In the genomic region with DNA sequence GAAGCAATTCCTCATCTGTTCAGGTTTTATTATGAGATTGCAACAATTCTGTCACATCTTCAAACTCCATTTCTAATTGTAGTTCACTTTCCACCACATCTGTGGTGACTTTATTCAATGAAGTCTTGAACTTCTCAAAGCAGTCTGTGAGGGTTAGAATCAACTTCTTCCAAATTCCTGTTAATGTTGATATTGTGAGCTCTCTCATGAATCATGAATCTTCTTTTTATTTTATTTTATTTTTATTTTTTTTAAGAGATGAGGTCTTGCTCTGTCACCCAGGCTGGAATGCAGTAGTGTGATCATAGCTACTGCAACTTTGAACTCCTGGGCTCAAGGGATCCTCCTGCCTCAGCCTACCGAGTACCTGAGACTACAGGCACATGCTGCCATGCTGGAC, we compare ENCODE assay signal across 23 cellular contexts.
"Had no signal": no experiment of that assay in that cellular context is flagged by ENCODE, and none has a peak within 500 bp of the region (broad histone marks: within the 10 kb centered on the region; RNA-seq: fewer than 3 reads in every experiment).

No MANE protein-coding gene starts in this region.

- H3K36me3 Mint-ChIP-seq: activated naive CD4-positive, alpha-beta T cell treated with anti-CD3 and anti-CD28 coated beads, Interleukin-2, amount 50 U/mL, for 72 hours; memory B cell had no signal

- H3K9me3 ChIP-seq: colonic mucosa, esophagus squamous epithelium, heart right ventricle, right atrium auricular region, spleen, tibial nerve had no signal

- H3K4me3 Mint-ChIP-seq: activated CD4-positive, alpha-beta memory T cell treated with anti-CD3 and anti-CD28 coated beads, Interleukin-2, amount 10 ng/mL, durations not matched to agents 7 days and 5 days; activated CD4-positive, alpha-beta T cell treated with anti-CD3 and anti-CD28 coated beads, Interleukin-2, amount 10 ng/mL, durations not matched to agents 7 days and 5 days; memory B cell; naive thymus-derived CD8-positive, alpha-beta T cell; neural crest cell; T-helper 1 cell treated with Interleukin-12 subunit alpha and Interleukin-12 subunit beta and Interleukin-4 antibody, amounts not matched to agents 30 μg/mL and 1 μg/mL, for 36 hours had no signal

- H3K27ac Mint-ChIP-seq: activated CD4-positive, alpha-beta memory T cell treated with anti-CD3 and anti-CD28 coated beads, Interleukin-2, amount 10 ng/mL, durations not matched to agents 7 days and 5 days; activated CD4-positive, alpha-beta T cell treated with anti-CD3 and anti-CD28 coated beads, Interleukin-2, amount 10 ng/mL, durations not matched to agents 7 days and 5 days; activated naive CD4-positive, alpha-beta T cell treated with anti-CD3 and anti-CD28 coated beads, Interleukin-2, amount 50 U/mL, for 72 hours; memory B cell; naive thymus-derived CD8-positive, alpha-beta T cell; T-helper 1 cell treated with Interleukin-12 subunit alpha and Interleukin-12 subunit beta and Interleukin-4 antibody, amounts not matched to agents 30 μg/mL and 1 μg/mL, for 36 hours had no signal

- H3K27me3 ChIP-seq: colonic mucosa, esophagus squamous epithelium, heart right ventricle, right atrium auricular region, spleen, tibial nerve had no signal

- DNase-seq: activated CD4-positive, alpha-beta memory T cell treated with anti-CD3 and anti-CD28 coated beads, Interleukin-2, amount 10 ng/mL, durations not matched to agents 7 days and 5 days; activated CD4-positive, alpha-beta T cell treated with anti-CD3 and anti-CD28 coated beads for 1 hour; activated CD4-positive, alpha-beta T cell treated with anti-CD3 and anti-CD28 coated beads, Interleukin-2, amount 10 ng/mL, durations not matched to agents 7 days and 5 days; activated naive CD4-positive, alpha-beta T cell; activated T-cell treated with anti-CD3 and anti-CD28 coated beads, Interleukin-2, amount 50 U/mL, for 48 hours; colonic mucosa; effector CD8-positive, alpha-beta T cell; esophagus squamous epithelium; foreskin melanocyte; heart right ventricle; naive thymus-derived CD8-positive, alpha-beta T cell; nucleus accumbens; spleen; stimulated activated naive CD4-positive, alpha-beta T cell; T-helper 9 cell; WERI-Rb-1 had no signal

- H3K27me3 Mint-ChIP-seq: activated CD4-positive, alpha-beta memory T cell treated with anti-CD3 and anti-CD28 coated beads, Interleukin-2, amount 10 ng/mL, durations not matched to agents 7 days and 5 days; activated CD4-positive, alpha-beta T cell treated with anti-CD3 and anti-CD28 coated beads, Interleukin-2, amount 10 ng/mL, durations not matched to agents 7 days and 5 days; memory B cell; naive thymus-derived CD8-positive, alpha-beta T cell had no signal

- H3K36me3 ChIP-seq: colonic mucosa, esophagus squamous epithelium, right atrium auricular region, tibial nerve, WERI-Rb-1 had no signal

- H3K4me1 ChIP-seq: colonic mucosa had no signal

- H3K9me3 Mint-ChIP-seq: activated CD4-positive, alpha-beta memory T cell treated with anti-CD3 and anti-CD28 coated beads, Interleukin-2, amount 10 ng/mL, durations not matched to agents 7 days and 5 days; activated CD4-positive, alpha-beta T cell treated with anti-CD3 and anti-CD28 coated beads, Interleukin-2, amount 10 ng/mL, durations not matched to agents 7 days and 5 days; activated naive CD4-positive, alpha-beta T cell treated with anti-CD3 and anti-CD28 coated beads, Interleukin-2, amount 50 U/mL, for 72 hours; memory B cell; naive thymus-derived CD8-positive, alpha-beta T cell; neural crest cell; T-helper 1 cell treated with Interleukin-12 subunit alpha and Interleukin-12 subunit beta and Interleukin-4 antibody, amounts not matched to agents 30 μg/mL and 1 μg/mL, for 36 hours had no signal

- H3K27ac ChIP-seq: colonic mucosa, epithelial cell of prostate, esophagus squamous epithelium, heart right ventricle, right atrium auricular region, spleen, tibial nerve, WERI-Rb-1 had no signal

- H3K4me1 Mint-ChIP-seq: activated CD4-positive, alpha-beta T cell treated with anti-CD3 and anti-CD28 coated beads, Interleukin-2, amount 10 ng/mL, durations not matched to agents 7 days and 5 days had no signal

- H3K4me3 ChIP-seq: colonic mucosa, esophagus squamous epithelium, heart right ventricle, right atrium auricular region, spleen, tibial nerve had no signal
